30 cellular contexts compared by ENCODE assay signal in the genomic region with DNA sequence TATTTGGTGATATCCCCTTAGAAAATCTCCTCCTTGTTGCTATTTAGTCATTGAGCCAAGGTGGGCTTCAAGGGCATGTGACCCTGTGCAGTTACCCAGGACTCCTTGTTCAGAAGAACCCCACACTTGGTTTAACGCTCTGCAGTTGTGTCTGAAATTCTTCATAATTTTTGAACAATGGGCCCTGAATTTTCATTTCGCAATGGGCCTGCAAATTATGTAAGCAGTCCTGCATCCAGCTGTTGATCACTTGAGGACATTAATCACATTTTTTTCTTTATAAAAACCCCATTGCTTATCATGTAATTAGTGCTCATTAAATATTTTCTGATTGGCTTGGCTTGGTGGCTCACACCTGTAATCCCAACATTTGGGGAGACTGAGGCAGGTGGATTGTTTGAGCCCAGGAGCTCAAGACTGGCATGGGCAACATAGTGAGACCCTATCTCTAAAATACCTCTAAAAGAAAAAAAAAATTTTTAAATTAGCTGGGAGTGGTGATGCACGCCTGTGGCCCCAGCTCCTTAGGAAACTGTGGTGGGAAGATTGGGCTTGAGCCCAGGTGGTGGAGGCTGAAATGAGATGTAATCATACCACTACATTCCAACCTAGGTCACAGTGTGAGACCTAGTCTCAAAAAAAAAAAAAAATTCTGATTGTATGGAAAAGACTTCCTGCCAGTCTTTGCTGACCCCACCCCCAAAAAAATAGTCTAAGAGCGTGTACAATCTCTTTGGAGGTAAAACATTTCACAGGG.
DNase-seq lines count a peak whose midpoint lies in the region; ATAC-seq and TF ChIP-seq lines count a peak whose summit lies in the region.
"Had no signal": no experiment of that assay in that cellular context is flagged by ENCODE, and none has a peak within 500 bp of the region (broad histone marks: within the 10 kb centered on the region; RNA-seq: fewer than 3 reads in every experiment).

No MANE protein-coding gene starts in this region.

- peak; percentile 55 for DNase-seq in AG10803 (ENCODE audit: low read depth)
- peak; percentile 53 for DNase-seq in M059J (ENCODE audit: low read depth)
- DNase-seq in chondrocyte (ENCODE audit: low spot score): no peak
- DNase-seq in nephron progenitor cell: no peak
- DNase-seq in cerebellar cortex (ENCODE audit: low spot score): no peak
- no peak for DNase-seq in adrenal gland
- DNase-seq in Peyer's patch: no peak
- DNase-seq: activated CD4-positive, alpha-beta memory T cell treated with anti-CD3 and anti-CD28 coated beads, Interleukin-2, amount 10 ng/mL, durations not matched to agents 7 days and 5 days; activated CD4-positive, alpha-beta T cell treated with anti-CD3 and anti-CD28 coated beads for 1 hour; AML-193; CD4-positive, alpha-beta memory T cell; effector memory CD4-positive, alpha-beta T cell; EL; foreskin keratinocyte; NCI-H1105; NCI-H2029 treated with DMSO at 0.1 percent for 48 hours; NCI-H345; NCI-H748 treated with DMSO at 0.1 percent for 48 hours; psoas muscle; RPMI8226; stimulated activated naive CD8-positive, alpha-beta T cell treated with anti-CD3 and anti-CD28 coated beads, Interleukin-15, Interleukin-2, amounts not matched to agents 100 U/mL and 50 U/mL, for 24 hours; testis; uterus had no signal

- TF ChIP-seq CTCF in AG10803 (conservative IDR thresholded peaks at IDR 0.05; ENCODE audit: low read length) (no peak), chondrocyte (IDR thresholded peaks at IDR 0.05) (no peak), nephron progenitor cell (IDR thresholded peaks at IDR 0.05) (no peak), adrenal gland (IDR thresholded peaks at IDR 0.05) (no peak), Peyer's patch (IDR thresholded peaks at IDR 0.05) (no peak)

- H3K36me3 ChIP-seq in adrenal gland (replicated peaks in 1 of 2) (no peaks in the 10 kb centered on the region), Peyer's patch (no peaks in the 10 kb centered on the region)
- H3K36me3 ChIP-seq: neutrophil, uterus had no signal

- H3K4me3 ChIP-seq in AG10803 (ENCODE audit: low read length) (no peak overlapping the region), adrenal gland (no peak overlapping the region), Peyer's patch (no peak overlapping the region)
- H3K4me3 ChIP-seq: coronary artery, psoas muscle, testis, uterus had no signal

- H3K4me3 Mint-ChIP-seq in chondrocyte (ENCODE audit: unreplicated experiment) (no peak overlapping the region), nephron progenitor cell (no peak overlapping the region)
- H3K4me3 Mint-ChIP-seq: activated CD4-positive, alpha-beta memory T cell treated with anti-CD3 and anti-CD28 coated beads, Interleukin-2, amount 10 ng/mL, durations not matched to agents 7 days and 5 days; brain; CD4-positive, alpha-beta memory T cell; T-helper 1 cell treated with Interleukin-12 subunit alpha and Interleukin-12 subunit beta and Interleukin-4 antibody, amounts not matched to agents 30 μg/mL and 1 μg/mL, for 36 hours had no signal

- H3K9me3 Mint-ChIP-seq in chondrocyte (ENCODE audit: low read depth): no peaks in the 10 kb centered on the region
- no peaks in the 10 kb centered on the region for H3K9me3 Mint-ChIP-seq in nephron progenitor cell
- H3K9me3 Mint-ChIP-seq: activated CD4-positive, alpha-beta memory T cell treated with anti-CD3 and anti-CD28 coated beads, Interleukin-2, amount 10 ng/mL, durations not matched to agents 7 days and 5 days; activated naive CD4-positive, alpha-beta T cell treated with anti-CD3 and anti-CD28 coated beads, Interleukin-2, amount 50 U/mL, for 72 hours; activated T-helper 2 cell treated with anti-CD3 and anti-CD28 coated beads, Interferon-gamma antibody, Interleukin-2, Interleukin-4, amounts not matched to agents 10 μg/mL and 5 μg/mL and 100 μg/mL, durations not matched to agents 14 hours and 24 hours and 36 hours; brain; T-helper 1 cell treated with Interleukin-12 subunit alpha and Interleukin-12 subunit beta and Interleukin-4 antibody, amounts not matched to agents 30 μg/mL and 1 μg/mL, for 36 hours had no signal

- H3K27ac ChIP-seq in adrenal gland: no peak overlapping the region
- no peak overlapping the region for H3K27ac ChIP-seq in Peyer's patch
- H3K27ac ChIP-seq: coronary artery, foreskin keratinocyte, neutrophil, psoas muscle, testis, uterus had no signal

- no peaks in the 10 kb centered on the region for H3K27me3 ChIP-seq in adrenal gland
- H3K27me3 ChIP-seq in Peyer's patch: no peaks in the 10 kb centered on the region
- H3K27me3 ChIP-seq: foreskin keratinocyte, neutrophil, testis, uterus had no signal

- H3K4me1 ChIP-seq in adrenal gland (replicated peaks in 1 of 2) (peaks cover 0 to 7% of the 10 kb centered on the region in 2 donors), Peyer's patch (peaks cover 0 to 10% (median 0%) of the 10 kb centered on the region in 4 donors)
- H3K4me1 ChIP-seq: foreskin keratinocyte, psoas muscle, testis, uterus had no signal

- H3K9me3 ChIP-seq in adrenal gland (replicated peaks in 1 of 3): no peaks in the 10 kb centered on the region
- H3K9me3 ChIP-seq in Peyer's patch: no peaks in the 10 kb centered on the region
- H3K9me3 ChIP-seq: neutrophil, psoas muscle, testis, uterus had no signal

- H3K36me3 Mint-ChIP-seq in chondrocyte (ENCODE audit: low read depth) (no peaks in the 10 kb centered on the region), nephron progenitor cell (ENCODE audit: low read depth) (no peaks in the 10 kb centered on the region)
- H3K36me3 Mint-ChIP-seq: activated naive CD4-positive, alpha-beta T cell treated with anti-CD3 and anti-CD28 coated beads, Interleukin-2, amount 50 U/mL, for 72 hours; brain; CD4-positive, alpha-beta memory T cell had no signal

- intact Hi-C loops in adrenal gland (cut with DNase I): no loop called here

- H3K4me1 Mint-ChIP-seq in chondrocyte (ENCODE audit: low read depth) (peaks cover 55% of the 10 kb centered on the region), nephron progenitor cell (peaks cover 11% of the 10 kb centered on the region)
- H3K4me1 Mint-ChIP-seq: activated CD4-positive, alpha-beta memory T cell treated with anti-CD3 and anti-CD28 coated beads, Interleukin-2, amount 10 ng/mL, durations not matched to agents 7 days and 5 days; CD4-positive, alpha-beta memory T cell had no signal

- TF ChIP-seq POLR2A in adrenal gland (IDR thresholded peaks at IDR 0.05): no peak
- no peak for TF ChIP-seq POLR2A in Peyer's patch (IDR thresholded peaks at IDR 0.05)

- H3K27me3 Mint-ChIP-seq in chondrocyte (ENCODE audit: low read depth) (no peaks in the 10 kb centered on the region), nephron progenitor cell (ENCODE audit: low read depth, poor library complexity) (no peaks in the 10 kb centered on the region)
- H3K27me3 Mint-ChIP-seq: activated CD4-positive, alpha-beta memory T cell treated with anti-CD3 and anti-CD28 coated beads, Interleukin-2, amount 10 ng/mL, durations not matched to agents 7 days and 5 days; CD4-positive, alpha-beta memory T cell had no signal

- no peak for ATAC-seq in HG03520 (IDR thresholded peaks at IDR 0.05; ENCODE audit: unreplicated experiment)
- ATAC-seq: activated naive CD4-positive, alpha-beta T cell treated with anti-CD3 and anti-CD28 coated beads, Interleukin-2, amount 50 U/mL, for 72 hours; foreskin keratinocyte; psoas muscle; stimulated activated naive CD8-positive, alpha-beta T cell treated with anti-CD3 and anti-CD28 coated beads, Interleukin-15, Interleukin-2, amounts not matched to agents 100 U/mL and 50 U/mL, for 24 hours had no signal

- H3K27ac Mint-ChIP-seq in chondrocyte (ENCODE audit: unreplicated experiment): peak overlapping the region; percentile 4
- peak overlapping the region; percentile 25 for H3K27ac Mint-ChIP-seq in nephron progenitor cell
- H3K27ac Mint-ChIP-seq: activated CD4-positive, alpha-beta memory T cell treated with anti-CD3 and anti-CD28 coated beads, Interleukin-2, amount 10 ng/mL, durations not matched to agents 7 days and 5 days; activated naive CD4-positive, alpha-beta T cell treated with anti-CD3 and anti-CD28 coated beads, Interleukin-2, amount 50 U/mL, for 72 hours; activated T-helper 2 cell treated with anti-CD3 and anti-CD28 coated beads, Interferon-gamma antibody, Interleukin-2, Interleukin-4, amounts not matched to agents 10 μg/mL and 5 μg/mL and 100 μg/mL, durations not matched to agents 14 hours and 24 hours and 36 hours; brain; CD4-positive, alpha-beta memory T cell; T-helper 1 cell treated with Interleukin-12 subunit alpha and Interleukin-12 subunit beta and Interleukin-4 antibody, amounts not matched to agents 30 μg/mL and 1 μg/mL, for 36 hours had no signal

- WGBS in adrenal gland, 4 donors: 82 to 91% (median 88%) methylated on average over 4 of the region's 4 CpGs

Comparison
In these comparisons a context has a peak if more than half of its experiments do, and no peak if none do; other contexts are left out.
1. DNase-seq: peak in AG10803 (single experiment) and M059J (single experiment); none in chondrocyte (single experiment), nephron progenitor cell (single experiment), cerebellar cortex (single experiment), adrenal gland (0 of 7) and Peyer's patch (0 of 3).